In genomic region chr14:61695695-61696527, GRCh38 we compare ENCODE assay signal across 8 cellular contexts.
DNase-seq lines count a peak whose midpoint lies in the region; ATAC-seq and TF ChIP-seq lines count a peak whose summit lies in the region.

No MANE protein-coding gene starts in this region.

- no peaks in the 10 kb centered on the region for H3K4me1 ChIP-seq in NT2/D1 (ENCODE audit: insufficient read depth, insufficient read length)
- H3K4me1 ChIP-seq in mucosa of stomach (ENCODE audit: control insufficient read depth, insufficient read depth, low read length): no peaks in the 10 kb centered on the region

- no peaks in the 10 kb centered on the region for H3K9me3 ChIP-seq in NT2/D1 (ENCODE audit: insufficient read depth, low read length)
- no peaks in the 10 kb centered on the region for H3K9me3 ChIP-seq in mucosa of stomach (ENCODE audit: control insufficient read depth, low read length)

- no peaks in the 10 kb centered on the region for H3K27me3 ChIP-seq in NT2/D1 (ENCODE audit: insufficient read depth, insufficient read length)
- no peaks in the 10 kb centered on the region for H3K27me3 ChIP-seq in mucosa of stomach (ENCODE audit: control insufficient read depth, insufficient read depth, low read length)

- H3K9ac ChIP-seq in NT2/D1 (ENCODE audit: insufficient read length, low read depth) (peak overlapping the region; percentile 97), mucosa of stomach (ENCODE audit: low read length) (peak overlapping the region; percentile 92)

- CTCF ChIA-PET in AG04449 (lab: Yijun Ruan, JAX): interaction anchor here (1.0 kb wide), 1 partner anchor 142 kb away, joined by 3 read pairs; no protein-coding TSS in a partner anchor

- no peaks in the 10 kb centered on the region for H3K27me3 Mint-ChIP-seq in stimulated activated memory B cell treated with anti-CD40 and anti-IgM and Interleukin-4, amounts not matched to agents 10 μg/mL and 1 μg/mL and 100 μg/mL, for 72 hours

- ATAC-seq in GM19023 (IDR thresholded peaks at IDR 0.05; ENCODE audit: unreplicated experiment) (peak; percentile 17), HG03442 (IDR thresholded peaks at IDR 0.05; ENCODE audit: unreplicated experiment) (peak; percentile 3)
- ATAC-seq in stimulated activated memory B cell treated with anti-CD40 and anti-IgM and Interleukin-4, amounts not matched to agents 10 μg/mL and 1 μg/mL and 100 μg/mL, for 72 hours: peak; percentile 34

- H3K4me1 Mint-ChIP-seq in stimulated activated memory B cell treated with anti-CD40 and anti-IgM and Interleukin-4, amounts not matched to agents 10 μg/mL and 1 μg/mL and 100 μg/mL, for 72 hours: peaks cover 34% of the 10 kb centered on the region

- no peaks in the 10 kb centered on the region for H3K9me3 Mint-ChIP-seq in stimulated activated memory B cell treated with anti-CD40 and anti-IgM and Interleukin-4, amounts not matched to agents 10 μg/mL and 1 μg/mL and 100 μg/mL, for 72 hours

- no peak for TF ChIP-seq CTCF in AG04449 (IDR thresholded peaks at IDR 0.05; ENCODE audit: insufficient read depth, low read length, missing control alignments)

- H3K36me3 Mint-ChIP-seq in stimulated activated memory B cell treated with anti-CD40 and anti-IgM and Interleukin-4, amounts not matched to agents 10 μg/mL and 1 μg/mL and 100 μg/mL, for 72 hours: peaks cover 14% of the 10 kb centered on the region

- DNase-seq in AG04449 (ENCODE audit: low read depth, low spot score) (no peak), NT2/D1 (ENCODE audit: low read depth, low spot score) (peak; percentile 35), activated T-cell treated with anti-CD3 and anti-CD28 coated beads for 24 hours (ENCODE audit: low read depth) (peak; percentile 50), erythroblast (lab: John Stamatoyannopoulos, UW) (peak; percentile 66 to 69)

- peak; percentile 52 for TF ChIP-seq POLR2A in erythroblast (IDR thresholded peaks at IDR 0.05; ENCODE audit: low read length)

- H3K4me3 Mint-ChIP-seq in stimulated activated memory B cell treated with anti-CD40 and anti-IgM and Interleukin-4, amounts not matched to agents 10 μg/mL and 1 μg/mL and 100 μg/mL, for 72 hours: peak overlapping the region; percentile 93

- no peaks in the 10 kb centered on the region for H3K36me3 ChIP-seq in NT2/D1 (ENCODE audit: insufficient read depth, insufficient read length, low read length)
- no peaks in the 10 kb centered on the region for H3K36me3 ChIP-seq in mucosa of stomach (ENCODE audit: control insufficient read depth, insufficient read depth, low read length)

- H3K4me3 ChIP-seq in AG04449 (ENCODE audit: low read depth, low read length) (peak overlapping the region; percentile 87), NT2/D1 (ENCODE audit: insufficient read length, low read depth) (peak overlapping the region; percentile 84), mucosa of stomach (ENCODE audit: low read length) (peak overlapping the region; percentile 81)

- POLR2A ChIA-PET in AG04449 (lab: Yijun Ruan, JAX): interaction anchor here (0.6 to 2.3 kb wide), 18 partner anchors 9 to 235 kb away, joined by 3 to 30 read pairs (median 5); partner anchors contain the start of gene SNAPC1

- H3K27ac Mint-ChIP-seq in stimulated activated memory B cell treated with anti-CD40 and anti-IgM and Interleukin-4, amounts not matched to agents 10 μg/mL and 1 μg/mL and 100 μg/mL, for 72 hours: peak overlapping the region; percentile 91
